26 cellular contexts compared by ENCODE assay signal in genomic region chr6:143123081-143123480, GRCh38.
"Had no signal": no experiment of that assay in that cellular context is flagged by ENCODE, and none has a peak within 500 bp of the region (broad histone marks: within the 10 kb centered on the region; RNA-seq: fewer than 3 reads in every experiment).

No MANE protein-coding gene starts in this region.

- H3K4me3 Mint-ChIP-seq: mesothelial cell of epicardium; naive B cell; natural killer cell treated with Interleukin-12 subunit alpha and Interleukin-12 subunit beta and Interleukin-15 and Interleukin-18, amount 100 ng/mL, for 72 hours; neural crest cell; stimulated activated memory B cell treated with anti-CD40 and anti-IgM and Interleukin-4, amounts not matched to agents 10 μg/mL and 1 μg/mL and 100 μg/mL, for 72 hours had no signal

- H3K4me1 ChIP-seq: left lung, pancreas, testis, tibial nerve, upper lobe of left lung had no signal

- FAIRE-seq: colon, frontal cortex, kidney, pancreas, urothelium cell line had no signal

- H3K9me3 Mint-ChIP-seq: natural killer cell treated with Interleukin-12 subunit alpha and Interleukin-12 subunit beta and Interleukin-15 and Interleukin-18, amount 100 ng/mL, for 72 hours had no signal

- H3K36me3 ChIP-seq: left lung, neutrophil, pancreas, upper lobe of left lung had no signal

- DNase-seq: dorsolateral prefrontal cortex; effector CD4-positive, alpha-beta T cell; hypothalamus; kidney; left lung; mesenchymal stem cell; mucosa of descending colon; naive B cell; pancreas; stimulated activated CD4-positive, alpha-beta T cell treated with anti-CD3 and anti-CD28 coated beads, Interleukin-2, amount 100 ng/mL, for 24 hours; stimulated activated CD4-positive, alpha-beta T cell treated with anti-CD3 and anti-CD28 coated beads, Interleukin-4, amount 100 ng/mL, for 24 hours; stimulated activated naive CD8-positive, alpha-beta T cell treated with anti-CD3 and anti-CD28 coated beads, Interleukin-15, Interleukin-2, amounts not matched to agents 100 U/mL and 50 U/mL, for 24 hours; substantia nigra; testis; upper lobe of left lung had no signal

- H3K36me3 Mint-ChIP-seq: natural killer cell treated with Interleukin-12 subunit alpha and Interleukin-12 subunit beta and Interleukin-15 and Interleukin-18, amount 100 ng/mL, for 72 hours had no signal

- H3K27me3 ChIP-seq: dorsolateral prefrontal cortex, left lung, neutrophil, pancreas, testis, tibial nerve, upper lobe of left lung had no signal

- ATAC-seq: left lung; mucosa of descending colon; natural killer cell treated with Interleukin-12 subunit alpha and Interleukin-12 subunit beta and Interleukin-15 and Interleukin-18, amount 100 ng/mL, for 72 hours; pancreas; sciatic nerve; stimulated activated memory B cell treated with anti-CD40 and anti-IgM and Interleukin-4, amounts not matched to agents 10 μg/mL and 1 μg/mL and 100 μg/mL, for 72 hours; stimulated activated naive CD8-positive, alpha-beta T cell treated with anti-CD3 and anti-CD28 coated beads, Interleukin-15, Interleukin-2, amounts not matched to agents 100 U/mL and 50 U/mL, for 24 hours had no signal

- H3K4me3 ChIP-seq: dorsolateral prefrontal cortex, left lung, mucosa of descending colon, pancreas, testis, tibial nerve, upper lobe of left lung had no signal

- H3K4me1 Mint-ChIP-seq: mesothelial cell of epicardium, naive B cell, neural crest cell had no signal

- H3K27ac Mint-ChIP-seq: mesothelial cell of epicardium; naive B cell; natural killer cell treated with Interleukin-12 subunit alpha and Interleukin-12 subunit beta and Interleukin-15 and Interleukin-18, amount 100 ng/mL, for 72 hours; progenitor cell of endocrine pancreas; stimulated activated memory B cell treated with anti-CD40 and anti-IgM and Interleukin-4, amounts not matched to agents 10 μg/mL and 1 μg/mL and 100 μg/mL, for 72 hours had no signal

- H3K27me3 Mint-ChIP-seq: naive B cell; natural killer cell treated with Interleukin-12 subunit alpha and Interleukin-12 subunit beta and Interleukin-15 and Interleukin-18, amount 100 ng/mL, for 72 hours; progenitor cell of endocrine pancreas; stimulated activated memory B cell treated with anti-CD40 and anti-IgM and Interleukin-4, amounts not matched to agents 10 μg/mL and 1 μg/mL and 100 μg/mL, for 72 hours had no signal

- H3K9me3 ChIP-seq: neutrophil, pancreas, testis had no signal

- H3K27ac ChIP-seq: dorsolateral prefrontal cortex, left lung, neutrophil, pancreas, testis, tibial nerve, upper lobe of left lung had no signal
